ENCODE assay signal across 14 cellular contexts in the genomic region with DNA sequence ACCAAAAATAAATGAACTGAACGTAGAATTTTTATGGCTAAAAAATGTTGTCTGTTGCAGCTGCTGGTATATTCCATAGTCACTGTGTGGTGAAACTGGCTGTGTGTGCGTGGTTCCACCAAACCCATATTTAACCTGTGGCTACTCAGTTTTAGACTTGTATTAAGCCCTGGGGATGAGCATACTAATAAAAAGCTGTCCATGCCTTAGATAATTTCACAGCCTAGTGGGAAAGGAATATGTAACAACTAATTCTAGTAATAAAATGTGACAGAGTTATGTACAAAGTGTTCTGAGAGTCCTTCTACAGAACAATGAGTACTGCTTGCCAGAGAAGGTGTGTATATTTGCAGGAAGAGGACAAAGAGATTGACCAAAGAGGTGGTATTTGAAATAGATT.
DNase-seq lines count a peak whose midpoint lies in the region; ATAC-seq and TF ChIP-seq lines count a peak whose summit lies in the region.
"Had no signal": no experiment of that assay in that cellular context is flagged by ENCODE, and none has a peak within 500 bp of the region (broad histone marks: within the 10 kb centered on the region; RNA-seq: fewer than 3 reads in every experiment).

No MANE protein-coding gene starts in this region.

- H3K27ac ChIP-seq in SK-N-SH (ENCODE audit: low read depth in 2 of 2, low read length in 1 of 2) (no peak overlapping the region), sigmoid colon (peak overlapping the region in 3 of 4 donors; percentile 52 to 70 (median 63)), left ventricle myocardium inferior (replicated peaks) (no peak overlapping the region)
- H3K27ac ChIP-seq: 22Rv1; BLaER1 treated with 17β-estradiol and CSF1 and Interleukin-3, amounts not matched to agents 10 nM and 100 nM; HL-60 had no signal

- no peak for TF ChIP-seq POLR2A in sigmoid colon (IDR thresholded peaks at IDR 0.05)

- H3K9me3 ChIP-seq in SK-N-SH, result peaks cover 5% of the 10 kb centered on the region; the same call in 1 of the 2 replicates
- no peaks in the 10 kb centered on the region for H3K9me3 ChIP-seq in sigmoid colon
- H3K9me3 ChIP-seq in left ventricle myocardium inferior (replicated peaks), result no peaks in the 10 kb centered on the region

- H3K9me2 ChIP-seq in SK-N-SH, result no peaks in the 10 kb centered on the region

- peaks cover 0 to 3% of the 10 kb centered on the region in 2 experiments; a peak in 1 of 4 replicates for H3K4me1 ChIP-seq in SK-N-SH (ENCODE audit: control insufficient read depth in 1 of 2, insufficient read depth in 2 of 2, low read depth in 1 of 2, low read length in 1 of 2)
- peaks cover 0 to 23% (median 13%) of the 10 kb centered on the region in 4 donors for H3K4me1 ChIP-seq in sigmoid colon
- H3K4me1 ChIP-seq in left ventricle myocardium inferior, result no peaks in the 10 kb centered on the region
- H3K4me1 ChIP-seq: BLaER1 treated with 17β-estradiol and CSF1 and Interleukin-3, amounts not matched to agents 10 nM and 100 nM had no signal

- H4K20me1 ChIP-seq in SK-N-SH (ENCODE audit: insufficient read depth), result no peaks in the 10 kb centered on the region
- H4K20me1 ChIP-seq: BLaER1 treated with 17β-estradiol and CSF1 and Interleukin-3, amounts not matched to agents 10 nM and 100 nM had no signal

- intact Hi-C loops in sigmoid colon (cut with DNase I), result no loop called here
- intact Hi-C loops in left ventricle myocardium inferior (cut with micrococcal nuclease), result no loop called here

- H3K36me3 ChIP-seq in SK-N-SH (replicated peaks in 1 of 2; ENCODE audit: control insufficient read depth in 1 of 2, insufficient read depth in 2 of 2, low read length in 1 of 2) (no peaks in the 10 kb centered on the region), sigmoid colon (no peaks in the 10 kb centered on the region), left ventricle myocardium inferior (no peaks in the 10 kb centered on the region)
- H3K36me3 ChIP-seq: BLaER1 treated with 17β-estradiol and CSF1 and Interleukin-3, amounts not matched to agents 10 nM and 100 nM had no signal

- TF ChIP-seq RAD21 in SK-N-SH (IDR thresholded peaks at IDR 0.05; ENCODE audit: low read length), result no peak

- no peak overlapping the region for H3K9ac ChIP-seq in SK-N-SH
- H3K9ac ChIP-seq: BLaER1 treated with 17β-estradiol and CSF1 and Interleukin-3, amounts not matched to agents 10 nM and 100 nM had no signal

- H2AFZ ChIP-seq in SK-N-SH (ENCODE audit: low read depth), result no peak overlapping the region

- no peaks in the 10 kb centered on the region for H3F3A ChIP-seq in SK-N-SH (replicated peaks; ENCODE audit: insufficient read depth)

- no peaks in the 10 kb centered on the region for H3K27me3 ChIP-seq in SK-N-SH (ENCODE audit: insufficient read depth)
- H3K27me3 ChIP-seq in sigmoid colon, result no peaks in the 10 kb centered on the region
- no peaks in the 10 kb centered on the region for H3K27me3 ChIP-seq in left ventricle myocardium inferior (ENCODE audit: low read depth)
- H3K27me3 ChIP-seq: BLaER1 treated with 17β-estradiol and CSF1 and Interleukin-3, amounts not matched to agents 10 nM and 100 nM had no signal

- DNase-seq in SK-N-SH (no peak), fibroblast of villous mesenchyme (ENCODE audit: low read depth) (peak; percentile 61), sigmoid colon (no peak), cerebellar cortex (ENCODE audit: low spot score) (no peak), NCI-H2107 (lab: John Stamatoyannopoulos, UW) (no peak), left ventricle myocardium inferior (no peak)
- DNase-seq: Calu3; CD4-positive, CD25-positive, alpha-beta regulatory T cell; DMS 273 treated with DMSO at 0.1 percent for 48 hours; HCEC 1CT had no signal

- ATAC-seq in SK-N-SH treated with all-trans-retinoic acid at 6 μM for 48 hours, result peak; percentile 67

- CTCF ChIA-PET in SK-N-SH (lab: Yijun Ruan, JAX), result no interaction called here

- TF ChIP-seq EP300 in SK-N-SH (IDR thresholded peaks at IDR 0.05; ENCODE audit: borderline replicate concordance in 1 of 2, low read depth in 1 of 2, low read length in 1 of 2), result no peak
- peak in 2 of 4 donors; percentile 55 to 73 for TF ChIP-seq EP300 in sigmoid colon (IDR thresholded peaks at IDR 0.05)

- H3K4me2 ChIP-seq in SK-N-SH, result no peak overlapping the region
- H3K4me2 ChIP-seq: BLaER1 treated with 17β-estradiol and CSF1 and Interleukin-3, amounts not matched to agents 10 nM and 100 nM had no signal

- no peaks in the 10 kb centered on the region for H3K79me2 ChIP-seq in SK-N-SH (ENCODE audit: insufficient read depth)

- POLR2A ChIA-PET in SK-N-SH (lab: Yijun Ruan, JAX), result no interaction called here

- no peak overlapping the region for H3K4me3 ChIP-seq in SK-N-SH (ENCODE audit: low read depth in 2 of 2, low read length in 1 of 2)
- H3K4me3 ChIP-seq in fibroblast of villous mesenchyme (ENCODE audit: low read depth, low read length), result no peak overlapping the region
- no peak overlapping the region for H3K4me3 ChIP-seq in sigmoid colon
- no peak overlapping the region for H3K4me3 ChIP-seq in left ventricle myocardium inferior
- H3K4me3 ChIP-seq: BLaER1 treated with 17β-estradiol and CSF1 and Interleukin-3, amounts not matched to agents 10 nM and 100 nM had no signal

- 93% methylated on average over 2 of the region's 2 CpGs for WGBS in SK-N-SH (ENCODE audit: low lambda C conversion rate)
- 79 to 86% methylated on average over 2 of the region's 2 CpGs for WGBS in sigmoid colon, 2 donors

- no peak for TF ChIP-seq CTCF in SK-N-SH (IDR thresholded peaks at IDR 0.05)
- TF ChIP-seq CTCF in fibroblast of villous mesenchyme (IDR thresholded peaks at IDR 0.05; ENCODE audit: insufficient read depth, low read depth, low read length), result no peak
- TF ChIP-seq CTCF in sigmoid colon (IDR thresholded peaks at IDR 0.05), result no peak
- no peak for TF ChIP-seq CTCF in left ventricle myocardium inferior (IDR thresholded peaks at IDR 0.05; ENCODE audit: borderline replicate concordance)

TF ChIP-seq in SK-N-SH treated with all-trans-retinoic acid at 6 μM for 48 hours, 23 proteins besides CTCF, POLR2A, EP300 and RAD21:
- TF ChIP-seq, protein P1, sequence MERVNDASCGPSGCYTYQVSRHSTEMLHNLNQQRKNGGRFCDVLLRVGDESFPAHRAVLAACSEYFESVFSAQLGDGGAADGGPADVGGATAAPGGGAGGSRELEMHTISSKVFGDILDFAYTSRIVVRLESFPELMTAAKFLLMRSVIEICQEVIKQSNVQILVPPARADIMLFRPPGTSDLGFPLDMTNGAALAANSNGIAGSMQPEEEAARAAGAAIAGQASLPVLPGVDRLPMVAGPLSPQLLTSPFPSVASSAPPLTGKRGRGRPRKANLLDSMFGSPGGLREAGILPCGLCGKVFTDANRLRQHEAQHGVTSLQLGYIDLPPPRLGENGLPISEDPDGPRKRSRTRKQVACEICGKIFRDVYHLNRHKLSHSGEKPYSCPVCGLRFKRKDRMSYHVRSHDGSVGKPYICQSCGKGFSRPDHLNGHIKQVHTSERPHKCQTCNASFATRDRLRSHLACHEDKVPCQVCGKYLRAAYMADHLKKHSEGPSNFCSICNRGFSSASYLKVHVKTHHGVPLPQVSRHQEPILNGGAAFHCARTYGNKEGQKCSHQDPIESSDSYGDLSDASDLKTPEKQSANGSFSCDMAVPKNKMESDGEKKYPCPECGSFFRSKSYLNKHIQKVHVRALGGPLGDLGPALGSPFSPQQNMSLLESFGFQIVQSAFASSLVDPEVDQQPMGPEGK (CRISPR knock-in tag; IDR thresholded peaks at IDR 0.05; ENCODE audit: borderline replicate concordance), result no peak

TF ChIP-seq in SK-N-SH, 30 proteins besides CTCF, POLR2A, EP300 and RAD21:
- TF ChIP-seq, protein P2, sequence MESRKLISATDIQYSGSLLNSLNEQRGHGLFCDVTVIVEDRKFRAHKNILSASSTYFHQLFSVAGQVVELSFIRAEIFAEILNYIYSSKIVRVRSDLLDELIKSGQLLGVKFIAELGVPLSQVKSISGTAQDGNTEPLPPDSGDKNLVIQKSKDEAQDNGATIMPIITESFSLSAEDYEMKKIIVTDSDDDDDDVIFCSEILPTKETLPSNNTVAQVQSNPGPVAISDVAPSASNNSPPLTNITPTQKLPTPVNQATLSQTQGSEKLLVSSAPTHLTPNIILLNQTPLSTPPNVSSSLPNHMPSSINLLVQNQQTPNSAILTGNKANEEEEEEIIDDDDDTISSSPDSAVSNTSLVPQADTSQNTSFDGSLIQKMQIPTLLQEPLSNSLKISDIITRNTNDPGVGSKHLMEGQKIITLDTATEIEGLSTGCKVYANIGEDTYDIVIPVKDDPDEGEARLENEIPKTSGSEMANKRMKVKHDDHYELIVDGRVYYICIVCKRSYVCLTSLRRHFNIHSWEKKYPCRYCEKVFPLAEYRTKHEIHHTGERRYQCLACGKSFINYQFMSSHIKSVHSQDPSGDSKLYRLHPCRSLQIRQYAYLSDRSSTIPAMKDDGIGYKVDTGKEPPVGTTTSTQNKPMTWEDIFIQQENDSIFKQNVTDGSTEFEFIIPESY (IDR thresholded peaks at IDR 0.05; ENCODE audit: borderline replicate concordance, low read depth), result no peak
- TF ChIP-seq RFX5 (IDR thresholded peaks at IDR 0.05; ENCODE audit: low read length) (no peak), TEAD4 (IDR thresholded peaks at IDR 0.05; ENCODE audit: borderline replicate concordance, insufficient read depth) (no peak), YY1 (IDR thresholded peaks at IDR 0.05; ENCODE audit: low read depth) (no peak), FOXJ3 (CRISPR knock-in tag; IDR thresholded peaks at IDR 0.05) (no peak), FOSL2 (IDR thresholded peaks at IDR 0.05; ENCODE audit: borderline replicate concordance, low read depth) (no peak), ELF1 (IDR thresholded peaks at IDR 0.05) (no peak), SMC3 (IDR thresholded peaks at IDR 0.05; ENCODE audit: low read depth, low read length) (no peak)

Comparison
In these comparisons a context has a peak if more than half of its experiments do, and no peak if none do; other contexts are left out.
1. H3K27ac ChIP-seq: peak in sigmoid colon (3 of 4); none in SK-N-SH (0 of 2) and left ventricle myocardium inferior (single experiment).